ENCODE assay signal across 18 cellular contexts in the genomic region with DNA sequence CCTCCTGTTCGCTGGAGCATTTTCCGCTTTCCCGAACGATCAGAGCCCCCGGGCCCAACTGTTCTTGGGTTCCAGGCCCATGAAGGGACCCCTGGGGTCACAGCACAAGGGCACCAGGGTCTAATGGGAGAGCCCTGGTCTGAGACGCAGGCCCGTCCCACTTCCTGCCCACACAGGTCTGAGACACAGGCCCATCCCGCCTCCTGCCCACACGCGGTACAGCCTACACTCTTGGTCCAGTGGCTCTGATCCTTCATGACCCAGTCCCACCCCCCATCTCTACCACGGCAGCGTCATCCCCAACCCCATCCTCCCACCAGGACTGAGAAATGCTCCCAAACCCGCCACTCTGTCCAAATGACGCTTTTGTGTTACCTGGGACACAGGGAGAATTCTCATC. TPM values are rescaled to one million over a fixed set of nuclear protein-coding genes. Genes with fewer than 3 reads are reported as not detected.
DNase-seq lines count a peak whose midpoint lies in the region; ATAC-seq, FAIRE-seq and TF ChIP-seq lines count a peak whose summit lies in the region.
"Had no signal": no experiment of that assay in that cellular context is flagged by ENCODE, and none has a peak within 500 bp of the region (broad histone marks: within the 10 kb centered on the region; RNA-seq: fewer than 3 reads in every experiment).

No MANE protein-coding gene starts in this region.

- no peaks in the 10 kb centered on the region for H4K20me1 ChIP-seq in K562 (replicated peaks; ENCODE audit: control insufficient read depth, insufficient read depth, low read length)

- in situ Hi-C loops in K562 (cut with MboI), result no loop called here
- in situ Hi-C loops in gastrocnemius medialis (cut with MboI; ENCODE audit: low sequenced_read_pairs in 4 of 4), result no loop called here

- TF ChIP-seq RAD21 in K562 (CRISPR knock-in tag; conservative IDR thresholded peaks at IDR 0.05 in 1 of 2, IDR thresholded peaks at IDR 0.05 in 1 of 2), result no peak

- H3K36me3 ChIP-seq in K562 (ENCODE audit: control insufficient read depth, insufficient read depth, low read length) (no peaks in the 10 kb centered on the region), neuronal stem cell (replicated peaks in 1 of 2; ENCODE audit: control insufficient read depth in 2 of 2, insufficient read depth in 2 of 2, low read length in 2 of 2) (no peaks in the 10 kb centered on the region), gastrocnemius medialis (no peaks in the 10 kb centered on the region), prostate gland (no peaks in the 10 kb centered on the region)
- H3K36me3 ChIP-seq: HAP-1 had no signal

- 50% methylated on average over 12 of the region's 14 CpGs for WGBS in K562 (ENCODE audit: insufficient coverage, low coverage, missing lambda C conversion rate)
- WGBS in neuronal stem cell (ENCODE audit: extremely low coverage in 2 of 2, insufficient read length in 2 of 2, insufficient replicate concordance in 1 of 2), 2 donors, result no CpG with 5 or more reads among the region's 14 CpGs
- 99% methylated on average over 14 of the region's 14 CpGs for WGBS in prostate gland

- POLR2A ChIA-PET in K562 (lab: Yijun Ruan, JAX), result no interaction called here

- H2BK120ac ChIP-seq in neuronal stem cell (ENCODE audit: low read depth, low read length), result no peak overlapping the region

- H4K8ac ChIP-seq in neuronal stem cell (ENCODE audit: low read depth, low read length), result no peak overlapping the region

- H2BK12ac ChIP-seq in neuronal stem cell (ENCODE audit: low read length), result no peak overlapping the region

- intact Hi-C loops in K562 (cut with micrococcal nuclease) (no loop called here), gastrocnemius medialis (cut with DNase I; ENCODE audit: low total_unique reads) (loop anchor here (2.0 kb wide), 2 partner anchors 28 to 30 kb away; no protein-coding TSS in a partner anchor), prostate gland (cut with DNase I) (no loop called here)

- CTCF ChIA-PET in K562 (lab: Yijun Ruan, JAX; ENCODE audit: low intra/inter-chr PET ratio), result no interaction called here

- H3K18ac ChIP-seq in neuronal stem cell (ENCODE audit: low read length), result peak overlapping the region; percentile 79

- peak overlapping the region; percentile 47 for H3K23ac ChIP-seq in neuronal stem cell (ENCODE audit: low read depth, low read length, poor library complexity)

- H3K27ac ChIP-seq in K562 (ENCODE audit: extremely low read depth, low read depth, low read length) (no peak overlapping the region), neuronal stem cell (replicated peaks; ENCODE audit: low read length) (no peak overlapping the region), gastrocnemius medialis (peak overlapping the region; percentile 79 to 96 (median 91)), prostate gland (no peak overlapping the region)
- H3K27ac ChIP-seq: GM23248 had no signal

- H3K27me3 ChIP-seq in K562 (ENCODE audit: control insufficient read depth in 2 of 2, insufficient read depth in 2 of 2, low read length in 2 of 2) (no peaks in the 10 kb centered on the region; a peak in 1 of 5 replicates), neuronal stem cell (ENCODE audit: control insufficient read depth in 3 of 3, insufficient read depth in 3 of 3, low read depth in 1 of 3, low read length in 3 of 3) (no peaks in the 10 kb centered on the region), gastrocnemius medialis (no peaks in the 10 kb centered on the region), prostate gland (replicated peaks; ENCODE audit: insufficient read depth) (no peaks in the 10 kb centered on the region)

- H3K4me2 ChIP-seq in K562 (ENCODE audit: insufficient read depth, low read length) (no peak overlapping the region), neuronal stem cell (ENCODE audit: insufficient read depth, low read length, poor library complexity, severe bottlenecking) (no peak overlapping the region)

- no peaks in the 10 kb centered on the region for H3K9me1 ChIP-seq in K562 (ENCODE audit: control insufficient read depth, insufficient read depth, low read length)

- H3K9me3 ChIP-seq in K562 (replicated peaks; ENCODE audit: control insufficient read depth, insufficient read depth, low read depth, low read length) (no peaks in the 10 kb centered on the region), neuronal stem cell (replicated peaks in 1 of 2; ENCODE audit: control insufficient read depth in 2 of 2, insufficient read depth in 1 of 2, low read depth in 1 of 2, low read length in 2 of 2) (no peaks in the 10 kb centered on the region), gastrocnemius medialis (no peaks in the 10 kb centered on the region), prostate gland (no peaks in the 10 kb centered on the region)
- H3K9me3 ChIP-seq: HAP-1 had no signal

- no peak for FAIRE-seq in K562 (lab: Jason Lieb, UNC)
- FAIRE-seq: GM12891, GM18507, H54 had no signal

- TF ChIP-seq EP300 in K562 (IDR thresholded peaks at IDR 0.05; ENCODE audit: low read length), result no peak

- H2BK15ac ChIP-seq in neuronal stem cell (ENCODE audit: low read length), result no peak overlapping the region

- no TSS peak for BruUV-seq in K562 (replicated peaks; lab: Mats Ljungman, UMichigan)

- H3K79me2 ChIP-seq in K562 (ENCODE audit: control insufficient read depth, insufficient read depth, low read length), result no peaks in the 10 kb centered on the region

- H3K4me1 ChIP-seq in K562 (replicated peaks in 1 of 2; ENCODE audit: control insufficient read depth in 2 of 2, insufficient read depth in 2 of 2, low read length in 2 of 2), result peaks cover 0 to 9% of the 10 kb centered on the region in 2 experiments; a peak in 2 of 5 replicates
- H3K4me1 ChIP-seq in neuronal stem cell (ENCODE audit: control insufficient read depth in 2 of 2, insufficient read depth in 1 of 2, low read depth in 1 of 2, low read length in 2 of 2), result peaks cover 5 to 9% of the 10 kb centered on the region in 2 donors
- peaks cover 30 to 35% of the 10 kb centered on the region in 2 donors for H3K4me1 ChIP-seq in gastrocnemius medialis
- H3K4me1 ChIP-seq in prostate gland (replicated peaks), result no peaks in the 10 kb centered on the region

- no peak overlapping the region for H2AK5ac ChIP-seq in neuronal stem cell (ENCODE audit: low read depth, low read length)

- H2BK5ac ChIP-seq in neuronal stem cell (ENCODE audit: low read length), result no peak overlapping the region

- H3K9ac ChIP-seq in K562 (ENCODE audit: insufficient read depth in 1 of 2, low read depth in 2 of 2, low read length in 2 of 2) (no peak overlapping the region), neuronal stem cell (ENCODE audit: low read depth, low read length, poor library complexity) (no peak overlapping the region)
- H3K9ac ChIP-seq: GM23248 had no signal

- TF ChIP-seq POLR2A in K562 (conservative IDR thresholded peaks at IDR 0.05) (no peak), gastrocnemius medialis (IDR thresholded peaks at IDR 0.05) (no peak), prostate gland (IDR thresholded peaks at IDR 0.05) (no peak)

- no peaks in the 10 kb centered on the region for H3K79me1 ChIP-seq in neuronal stem cell (ENCODE audit: low read depth, low read length)

- no peak overlapping the region for H3K4ac ChIP-seq in neuronal stem cell (ENCODE audit: low read length)

- ATAC-seq in K562 (no peak), gastrocnemius medialis (peak; percentile 5 to 14), HG03135 (IDR thresholded peaks at IDR 0.05; ENCODE audit: unreplicated experiment) (no peak)

- H3K14ac ChIP-seq in neuronal stem cell (ENCODE audit: low read length), result no peak overlapping the region

- no peak overlapping the region for H4K91ac ChIP-seq in neuronal stem cell (ENCODE audit: low read depth, low read length, poor library complexity)

- DNase-seq in K562 (ENCODE audit: extremely low read depth in 1 of 4, low spot score in 3 of 4) (no peak), neuronal stem cell (ENCODE audit: low spot score) (no peak), gastrocnemius medialis (no peak), kidney glomerular epithelial cell (lab: John Stamatoyannopoulos, UW) (no peak), prostate gland (ENCODE audit: low spot score) (no peak)
- DNase-seq: C1 segment of cervical spinal cord; Calu3; CD4-positive, alpha-beta memory T cell; COR-L47; DMS53; DMS79 treated with DMSO at 0.1 percent for 48 hours; GF-D8; GM23248 had no signal

- 0 out of 2 replicates have a peak overlapping the region, but pooled peaks have one; percentile 26 for H2AFZ ChIP-seq in K562 (ENCODE audit: low read depth, low read length)
- H2AFZ ChIP-seq in neuronal stem cell (ENCODE audit: low read length), result no peak overlapping the region
- H2AFZ ChIP-seq: GM23248 had no signal

- no peak for TF ChIP-seq CTCF in K562 (IDR thresholded peaks at IDR 0.05 in 2 of 3, conservative IDR thresholded peaks at IDR 0.05 in 1 of 3; ENCODE audit: insufficient read depth in 2 of 3, low read depth in 1 of 3, low read length in 3 of 3)
- TF ChIP-seq CTCF in gastrocnemius medialis (IDR thresholded peaks at IDR 0.05 in 4 of 5, conservative IDR thresholded peaks at IDR 0.05 in 1 of 5), result no peak
- no peak for TF ChIP-seq CTCF in prostate gland (IDR thresholded peaks at IDR 0.05)

- H3K4me3 ChIP-seq in K562, result no peak overlapping the region
- H3K4me3 ChIP-seq in neuronal stem cell (ENCODE audit: low read length in 2 of 2), result no peak overlapping the region
- H3K4me3 ChIP-seq in gastrocnemius medialis, result peak overlapping the region; percentile 44 to 66 (median 48)
- H3K4me3 ChIP-seq in prostate gland, result no peak overlapping the region
- H3K4me3 ChIP-seq: GM23248, HAP-1 had no signal

TF ChIP-seq in K562, 482 proteins besides CTCF, POLR2A, EP300 and RAD21 (continues in another document):
- no peak for TF ChIP-seq SETDB1 (IDR thresholded peaks at IDR 0.05; ENCODE audit: low read length)

RNA-seq across cellular contexts. Expression of gene SAMD8, which starts 38.7 kb away (rescaled TPM):
- 32.4 and 44.3 TPM in 2 replicates for total RNA-seq in K562 (2011; cell fraction: chromatin; rRNA removed; ENCODE audit: low replicate concordance)
- 9.3 and 10.0 TPM in 2 replicates for total RNA-seq in K562 (2011; cell fraction: nucleolus; rRNA removed)
- 15.6 and 26.2 TPM in 2 replicates for total RNA-seq in K562 (2011; cell fraction: nucleoplasm; rRNA removed)
- total RNA-seq in K562 (2014; rRNA removed), result 4.6 and 6.2 TPM in 2 replicates
- 8.8 and 10.5 TPM in 2 replicates for total RNA-seq in K562 (2014; rRNA removed; fragmentation: Illumina TruSeq; extraction: Trizol)
- total RNA-seq in K562 (2015; rRNA removed; fragmentation: Illumina TruSeq; extraction: Trizol), result 7.9 and 8.2 TPM in 2 replicates
- total RNA-seq in K562 (2021), result 7.2 and 7.6 TPM in 2 replicates
- 16.1 and 16.7 TPM in 2 replicates for polyA plus RNA-seq in K562 (2011; rRNA removed)
- 7.1 and 15.1 TPM in 2 replicates for polyA plus RNA-seq in K562 (2011; cell fraction: cytosol; rRNA removed)
- polyA plus RNA-seq in K562 (2011; cell fraction: nucleus; rRNA removed), result 5.7 and 7.9 TPM in 2 replicates
- polyA plus RNA-seq in K562 (2012), result 3.2 and 5.0 TPM in 2 replicates
- 5.4 and 6.2 TPM in 2 replicates for polyA plus RNA-seq in K562 (2014; fragmentation: Illumina TruSeq; extraction: Trizol)
- 1 to 10 TPM; 2.7 to 2.8 TPM for polyA plus RNA-seq in K562 (2014; fragmentation: Nextera tagmentation; extraction: Ambion mirVana)
- 5.5 and 5.7 TPM in 2 replicates for polyA plus RNA-seq in K562 (2014; rRNA removed)
- 28.0 and 29.4 TPM in 2 replicates for polyA minus RNA-seq in K562 (2011; rRNA and poly(A)+ RNA removed)
- 6.9 and 9.4 TPM in 2 replicates for polyA minus RNA-seq in K562 (2011; cell fraction: cytosol; rRNA and poly(A)+ RNA removed)
- 3.5 and 9.0 TPM in 2 replicates for polyA minus RNA-seq in K562 (2011; cell fraction: nucleus; rRNA and poly(A)+ RNA removed)
- polyA plus RNA-seq in neuronal stem cell (2013, experiment 1 of 2), result 11.4 TPM
- 12.2 TPM for polyA plus RNA-seq in neuronal stem cell (2013, experiment 2 of 2)
- 100 to 1,000 TPM in 1 of 4 donors, 10 to 100 TPM in 3; 46.2 to 125 (median 68.9) TPM for total RNA-seq in gastrocnemius medialis
- total RNA-seq in prostate gland, result 10 to 100 TPM; 18.8 to 41.5 TPM

Comparison
In these comparisons a context has a peak if more than half of its experiments do, and no peak if none do; other contexts are left out.
1. ATAC-seq: peak in gastrocnemius medialis (2 of 2); none in K562 (single experiment) and HG03135 (single experiment).
2. H3K27ac ChIP-seq: peak in gastrocnemius medialis (4 of 4); none in K562 (single experiment), neuronal stem cell (single experiment) and prostate gland (0 of 2).
3. H3K4me3 ChIP-seq: peak in gastrocnemius medialis (4 of 4); none in K562 (single experiment), neuronal stem cell (0 of 2) and prostate gland (0 of 2).